30 cellular contexts compared by ENCODE assay signal in the genomic region with DNA sequence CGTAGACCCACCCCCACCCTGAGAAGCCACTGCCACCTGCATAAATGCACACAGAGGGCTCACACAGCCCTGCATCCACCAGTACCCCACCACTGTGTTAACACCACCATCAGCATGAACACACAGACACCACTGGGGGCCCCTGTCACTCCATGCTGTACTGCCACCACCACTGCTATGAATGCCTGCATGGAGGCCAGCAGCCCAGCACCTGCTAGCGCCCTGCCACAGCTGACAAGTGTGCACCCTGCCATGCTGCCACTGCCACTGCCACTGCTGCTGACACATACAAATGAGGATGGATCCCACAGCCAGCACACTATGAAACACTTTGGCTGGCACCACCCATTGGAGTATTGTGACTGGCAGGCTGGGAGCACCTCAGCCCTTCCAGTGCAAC.
"Had no signal": no experiment of that assay in that cellular context is flagged by ENCODE, and none has a peak within 500 bp of the region (broad histone marks: within the 10 kb centered on the region; RNA-seq: fewer than 3 reads in every experiment).

No MANE protein-coding gene starts in this region.

- H3K4me3 Mint-ChIP-seq: naive thymus-derived CD8-positive, alpha-beta T cell; natural killer cell treated with Interleukin-12 subunit alpha and Interleukin-12 subunit beta and Interleukin-15 and Interleukin-18, amount 100 ng/mL, for 72 hours; nephron progenitor cell; neural crest cell; stimulated activated effector memory CD8-positive, alpha-beta T cell treated with anti-CD3 and anti-CD28 coated beads, Interleukin-12 subunit alpha, Interleukin-12 subunit beta, amount 100 ng/mL, for 72 hours; stimulated activated naive B cell treated with anti-CD40 and anti-IgM and Interleukin-4, amounts not matched to agents 10 μg/mL and 1 μg/mL and 100 μg/mL, for 72 hours; stimulated activated naive CD8-positive, alpha-beta T cell treated with anti-CD3 and anti-CD28 coated beads, Interleukin-15, Interleukin-2, amounts not matched to agents 100 ng/mL and 50 ng/mL, for 24 hours had no signal

- H3K27me3 Mint-ChIP-seq: natural killer cell treated with Interleukin-12 subunit alpha and Interleukin-12 subunit beta and Interleukin-15 and Interleukin-18, amount 100 ng/mL, for 72 hours; progenitor cell of endocrine pancreas; stimulated activated naive B cell treated with anti-CD40 and anti-IgM and Interleukin-4, amounts not matched to agents 10 μg/mL and 1 μg/mL and 100 μg/mL, for 72 hours had no signal

- H3K27ac Mint-ChIP-seq: natural killer cell treated with Interleukin-12 subunit alpha and Interleukin-12 subunit beta and Interleukin-15 and Interleukin-18, amount 100 ng/mL, for 72 hours; nephron progenitor cell; progenitor cell of endocrine pancreas; stimulated activated effector memory CD8-positive, alpha-beta T cell treated with anti-CD3 and anti-CD28 coated beads, Interleukin-12 subunit alpha, Interleukin-12 subunit beta, amount 100 ng/mL, for 72 hours; stimulated activated naive B cell treated with anti-CD40 and anti-IgM and Interleukin-4, amounts not matched to agents 10 μg/mL and 1 μg/mL and 100 μg/mL, for 72 hours; stimulated activated naive CD8-positive, alpha-beta T cell treated with anti-CD3 and anti-CD28 coated beads, Interleukin-15, Interleukin-2, amounts not matched to agents 100 ng/mL and 50 ng/mL, for 24 hours had no signal

- H3K27me3 ChIP-seq: ovary, right lobe of liver, spleen, stomach, thyroid gland, tibial nerve, upper lobe of left lung, vagina had no signal

- H3K36me3 Mint-ChIP-seq: stimulated activated effector memory CD8-positive, alpha-beta T cell treated with anti-CD3 and anti-CD28 coated beads, Interleukin-12 subunit alpha, Interleukin-12 subunit beta, amount 100 ng/mL, for 72 hours; stimulated activated naive B cell treated with anti-CD40 and anti-IgM and Interleukin-4, amounts not matched to agents 10 μg/mL and 1 μg/mL and 100 μg/mL, for 72 hours had no signal

- H3K4me1 Mint-ChIP-seq: naive thymus-derived CD8-positive, alpha-beta T cell; nephron progenitor cell; neural crest cell; stimulated activated effector memory CD8-positive, alpha-beta T cell treated with anti-CD3 and anti-CD28 coated beads, Interleukin-12 subunit alpha, Interleukin-12 subunit beta, amount 100 ng/mL, for 72 hours; stimulated activated naive B cell treated with anti-CD40 and anti-IgM and Interleukin-4, amounts not matched to agents 10 μg/mL and 1 μg/mL and 100 μg/mL, for 72 hours had no signal

- H3K79me2 ChIP-seq: parathyroid adenoma had no signal

- DNase-seq: naive thymus-derived CD8-positive, alpha-beta T cell; nephron progenitor cell; occipital lobe; ovary; posterior cingulate gyrus; psoas muscle; right cardiac atrium; right lobe of liver; spleen; stimulated activated CD4-positive, alpha-beta T cell treated with anti-CD3 and anti-CD28 coated beads, Interleukin-12 subunit alpha, Interleukin-12 subunit beta, amount 100 ng/mL, for 4 hours; stimulated activated CD4-positive, alpha-beta T cell treated with anti-CD3 and anti-CD28 coated beads, Interleukin-1b, Interleukin-23, amount 100 ng/mL, for 48 hours; stimulated activated CD4-positive, alpha-beta T cell treated with anti-CD3 and anti-CD28 coated beads, Interleukin-4, amount 100 ng/mL, for 1 hour; stimulated activated CD4-positive, alpha-beta T cell treated with anti-CD3 and anti-CD28 coated beads, Interleukin-4, amount 100 ng/mL, for 4 hours; stimulated activated naive B cell treated with anti-CD40 and anti-IgM and Interleukin-4, amounts not matched to agents 10 μg/mL and 1 μg/mL and 100 μg/mL, for 72 hours; stimulated activated naive CD4-positive, alpha-beta T cell treated with Interleukin-2 at 50 U/mL for 16 hours; stomach; thyroid gland; trophoblast cell had no signal

- H3K9ac ChIP-seq: parathyroid adenoma had no signal

- H2AFZ ChIP-seq: parathyroid adenoma had no signal

- H3K4me3 ChIP-seq: ovary, psoas muscle, right lobe of liver, skin epidermis, smooth muscle cell, spleen, stomach, thoracic aorta, thyroid gland, tibial nerve, upper lobe of left lung, vagina had no signal

- H3K4me1 ChIP-seq: parathyroid adenoma, psoas muscle, right lobe of liver, spleen, stomach, thyroid gland, tibial nerve, upper lobe of left lung, vagina had no signal

- H3K27ac ChIP-seq: ovary, parathyroid adenoma, psoas muscle, right lobe of liver, skin epidermis, spleen, stomach, thoracic aorta, thyroid gland, tibial nerve, upper lobe of left lung, vagina had no signal

- H3K9me3 ChIP-seq: ovary, right lobe of liver, thoracic aorta, thyroid gland, upper lobe of left lung, vagina had no signal

- ATAC-seq: naive thymus-derived CD8-positive, alpha-beta T cell; psoas muscle; right cardiac atrium; right lobe of liver; stimulated activated effector memory CD8-positive, alpha-beta T cell treated with anti-CD3 and anti-CD28 coated beads, Interleukin-12 subunit alpha, Interleukin-12 subunit beta, amount 100 ng/mL, for 72 hours; stimulated activated naive B cell treated with anti-CD40 and anti-IgM and Interleukin-4, amounts not matched to agents 10 μg/mL and 1 μg/mL and 100 μg/mL, for 72 hours had no signal

- H3K36me3 ChIP-seq: ovary, right lobe of liver, spleen, stomach, thoracic aorta, thyroid gland, tibial nerve, upper lobe of left lung, vagina had no signal

- H3K4me2 ChIP-seq: smooth muscle cell had no signal
